ENCODE assay signal across 18 cellular contexts in genomic region chr6:3407840-3408239, GRCh38. TPM values are rescaled to one million over a fixed set of nuclear protein-coding genes. Genes with fewer than 3 reads are reported as not detected.
DNase-seq lines count a peak whose midpoint lies in the region; ATAC-seq, FAIRE-seq and TF ChIP-seq lines count a peak whose summit lies in the region.
"Had no signal": no experiment of that assay in that cellular context is flagged by ENCODE, and none has a peak within 500 bp of the region (broad histone marks: within the 10 kb centered on the region; RNA-seq: fewer than 3 reads in every experiment).

No MANE protein-coding gene starts in this region.

- no peaks in the 10 kb centered on the region for H3F3A ChIP-seq in PC-3 (ENCODE audit: low read length, unreplicated experiment)

- TF ChIP-seq CTCF in PC-3 (conservative IDR thresholded peaks at IDR 0.05; ENCODE audit: low read depth, low read length): no peak
- no peak for TF ChIP-seq CTCF in fibroblast of villous mesenchyme (IDR thresholded peaks at IDR 0.05; ENCODE audit: insufficient read depth, low read depth, low read length)

- TF ChIP-seq POLR2A in GM12892 (IDR thresholded peaks at IDR 0.05; ENCODE audit: low read depth, low read length): no peak

- no peak for FAIRE-seq in GM12892 (lab: Jason Lieb, UNC)
- FAIRE-seq: GM12891, GM18507, H1 had no signal

- H3K27me3 ChIP-seq in PC-3 (ENCODE audit: low read length): no peaks in the 10 kb centered on the region

- peaks cover 47% of the 10 kb centered on the region for H3K4me1 ChIP-seq in PC-3 (ENCODE audit: insufficient read depth, low read length)

- H3K9me3 ChIP-seq in PC-3 (ENCODE audit: low read length): no peaks in the 10 kb centered on the region

- no TSS peak for BruUV-seq in PC-3 (replicated peaks; lab: Mats Ljungman, UMichigan)

- H3K4me3 ChIP-seq in PC-3 (ENCODE audit: low read length) (no peak overlapping the region), fibroblast of villous mesenchyme (ENCODE audit: low read depth, low read length) (no peak overlapping the region)

- no peak for ATAC-seq in PC-3
- ATAC-seq in GM21529 (IDR thresholded peaks at IDR 0.05; ENCODE audit: unreplicated experiment): no peak

- POLR2A ChIA-PET in PC-3 (lab: Charles Lee; ENCODE audit: unreplicated experiment): no interaction called here

- H3K9ac ChIP-seq in PC-3 (ENCODE audit: low read length): no peak overlapping the region

- DNase-seq in DMS 273 (lab: John Stamatoyannopoulos, UW; ENCODE audit: unreplicated experiment) (peak; percentile 43), DMS 273 treated with DMSO at 0.1 percent for 48 hours (lab: John Stamatoyannopoulos, UW) (no peak), PC-3 (no peak), fibroblast of villous mesenchyme (ENCODE audit: low read depth) (peak; percentile 42), ureter (ENCODE audit: low spot score) (no peak), caudate nucleus (lab: John Stamatoyannopoulos, UW) (no peak), GM12892 (ENCODE audit: insufficient read length) (no peak)
- DNase-seq: CD4-positive, alpha-beta T cell; DMS53; EL; NCI-H1694 treated with DMSO at 0.1 percent for 48 hours; NCI-H2107; NCI-H345; Right ventricle myocardium superior had no signal

- CTCF ChIA-PET in PC-3 (lab: Charles Lee): interaction anchor here (0.6 kb wide), 2 partner anchors 12 to 301 kb away, joined by 3 to 4 read pairs; no protein-coding TSS in a partner anchor

- H3K27ac ChIP-seq in PC-3 (ENCODE audit: low read length) (peak overlapping the region; percentile 12), caudate nucleus (ENCODE audit: low read depth, low read length) (no peak overlapping the region)

- H4K20me1 ChIP-seq in PC-3 (ENCODE audit: low read length): no peaks in the 10 kb centered on the region

- H3K36me3 ChIP-seq in PC-3 (ENCODE audit: low read depth, low read length): no peaks in the 10 kb centered on the region

- no peaks in the 10 kb centered on the region for H3K79me2 ChIP-seq in PC-3 (ENCODE audit: low read length)

- peak overlapping the region; percentile 5 for H3K4me2 ChIP-seq in PC-3 (ENCODE audit: low read length)

- no peak overlapping the region for H2AFZ ChIP-seq in PC-3 (ENCODE audit: low read length)

- H3K9me2 ChIP-seq in PC-3 (replicated peaks; ENCODE audit: low read length): no peaks in the 10 kb centered on the region

- intact Hi-C loops in PC-3 (cut with micrococcal nuclease): loop anchor here (5.0 kb wide), 1 partner anchor 49 kb away; the partner anchor contains the start of gene SLC22A23

RNA-seq across cellular contexts. Expression of gene SLC22A23, which starts 49.0 kb away (rescaled TPM):
- 5.7 and 8.2 TPM in 2 replicates for total RNA-seq in PC-3 (2014; rRNA removed)
- 2.2 and 2.6 TPM in 2 replicates for total RNA-seq in fibroblast of villous mesenchyme
- total RNA-seq in ureter: 42.4 TPM
- polyA plus RNA-seq in GM12892 (2012; ENCODE audit: missing spikeins): 0.87 TPM

Comparison
In these comparisons a context has a peak if more than half of its experiments do, and no peak if none do; other contexts are left out.
1. DNase-seq: peak in DMS 273 (single experiment) and fibroblast of villous mesenchyme (single experiment); none in DMS 273 treated with DMSO at 0.1 percent for 48 hours (single experiment), PC-3 (single experiment), ureter (single experiment), caudate nucleus (0 of 61) and GM12892 (single experiment).